Comparison of ENCODE assay signal across 10 cellular contexts in the genomic region with DNA sequence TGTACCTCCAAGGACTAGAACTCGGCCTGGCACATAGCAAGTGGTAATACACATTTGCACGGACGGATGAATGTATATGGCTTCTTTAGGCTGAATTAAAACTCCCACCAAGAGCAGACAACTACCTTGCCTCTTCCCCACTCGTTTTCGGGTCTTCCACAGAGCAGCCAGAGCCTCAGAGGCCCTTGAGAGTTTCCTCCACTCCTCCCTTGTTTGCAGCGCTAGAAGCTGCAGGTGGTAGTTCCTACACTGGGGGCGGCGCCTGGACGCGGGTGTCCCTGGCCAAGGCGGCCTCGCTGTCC. TPM values are rescaled to one million over a fixed set of nuclear protein-coding genes. Genes with fewer than 3 reads are reported as not detected.
DNase-seq lines count a peak whose midpoint lies in the region; TF ChIP-seq lines count a peak whose summit lies in the region.
"Had no signal": no experiment of that assay in that cellular context is flagged by ENCODE, and none has a peak within 500 bp of the region (broad histone marks: within the 10 kb centered on the region; RNA-seq: fewer than 3 reads in every experiment).

No MANE protein-coding gene starts in this region.

- H3K4me1 ChIP-seq in mucosa of rectum (ENCODE audit: control insufficient read depth in 2 of 2, insufficient read depth in 2 of 2, low read length in 2 of 2) = peaks cover 0 to 4% of the 10 kb centered on the region in 2 donors

- H3K27me3 Mint-ChIP-seq in dendritic cell treated with granulocyte-macrophage colony-stimulating factor and Interleukin-4, amounts not matched to agents 40 ng/mL and 50 ng/mL, for 4 days = peaks cover 54% of the 10 kb centered on the region
- peaks cover 60% of the 10 kb centered on the region for H3K27me3 Mint-ChIP-seq in type B pancreatic cell

- H3K4me3 Mint-ChIP-seq in dendritic cell treated with granulocyte-macrophage colony-stimulating factor and Interleukin-4, amounts not matched to agents 40 ng/mL and 50 ng/mL, for 4 days = peak overlapping the region; percentile 72
- peak overlapping the region; percentile 79 for H3K4me3 Mint-ChIP-seq in type B pancreatic cell
- H3K4me3 Mint-ChIP-seq: activated naive CD4-positive, alpha-beta T cell treated with anti-CD3 and anti-CD28 coated beads, Interleukin-2, amount 50 U/mL, for 24 hours; CD4-positive, alpha-beta T cell had no signal

- H3K36me3 ChIP-seq in mucosa of rectum (ENCODE audit: control insufficient read depth in 2 of 2, insufficient read depth in 2 of 2, low read length in 2 of 2) = no peaks in the 10 kb centered on the region

- H3K27ac ChIP-seq in mucosa of rectum (ENCODE audit: low read depth in 2 of 2, low read length in 2 of 2) = no peak overlapping the region

- H3K36me3 Mint-ChIP-seq in dendritic cell treated with granulocyte-macrophage colony-stimulating factor and Interleukin-4, amounts not matched to agents 40 ng/mL and 50 ng/mL, for 4 days (ENCODE audit: low read depth) = no peaks in the 10 kb centered on the region
- H3K36me3 Mint-ChIP-seq in type B pancreatic cell = no peaks in the 10 kb centered on the region
- H3K36me3 Mint-ChIP-seq: activated naive CD4-positive, alpha-beta T cell treated with anti-CD3 and anti-CD28 coated beads, Interleukin-2, amount 50 U/mL, for 24 hours had no signal

- H3K9me3 Mint-ChIP-seq in dendritic cell treated with granulocyte-macrophage colony-stimulating factor and Interleukin-4, amounts not matched to agents 40 ng/mL and 50 ng/mL, for 4 days = no peaks in the 10 kb centered on the region
- H3K9me3 Mint-ChIP-seq in type B pancreatic cell = no peaks in the 10 kb centered on the region
- H3K9me3 Mint-ChIP-seq: activated naive CD4-positive, alpha-beta T cell treated with anti-CD3 and anti-CD28 coated beads, Interleukin-2, amount 50 U/mL, for 24 hours; CD4-positive, alpha-beta T cell had no signal

- H3K27ac Mint-ChIP-seq in dendritic cell treated with granulocyte-macrophage colony-stimulating factor and Interleukin-4, amounts not matched to agents 40 ng/mL and 50 ng/mL, for 4 days = no peak overlapping the region
- no peak overlapping the region for H3K27ac Mint-ChIP-seq in type B pancreatic cell
- H3K27ac Mint-ChIP-seq: activated naive CD4-positive, alpha-beta T cell treated with anti-CD3 and anti-CD28 coated beads, Interleukin-2, amount 50 U/mL, for 24 hours; CD4-positive, alpha-beta T cell had no signal

- H3K9me3 ChIP-seq in mucosa of rectum (ENCODE audit: control insufficient read depth in 2 of 2, low read length in 2 of 2) = no peaks in the 10 kb centered on the region

- no peak overlapping the region for H3K9ac ChIP-seq in mucosa of rectum (ENCODE audit: low read depth in 1 of 2, low read length in 2 of 2)

- peaks cover 17% of the 10 kb centered on the region for H3K4me1 Mint-ChIP-seq in dendritic cell treated with granulocyte-macrophage colony-stimulating factor and Interleukin-4, amounts not matched to agents 40 ng/mL and 50 ng/mL, for 4 days (ENCODE audit: low read depth)
- peaks cover 13% of the 10 kb centered on the region for H3K4me1 Mint-ChIP-seq in type B pancreatic cell (ENCODE audit: unreplicated experiment)

- TF ChIP-seq CTCF in type B pancreatic cell (conservative IDR thresholded peaks at IDR 0.05) = no peak

- DNase-seq in activated T-cell treated with anti-CD3 and anti-CD28 coated beads, Interleukin-2, amount 50 U/mL, for 48 hours = peak; percentile 19 to 22
- DNase-seq in activated T-cell treated with anti-CD3 and anti-CD28 coated beads for 4 hours (no peak), type B pancreatic cell (ENCODE audit: extremely low spot score, unreplicated experiment) (no peak), NCI-H748 (lab: John Stamatoyannopoulos, UW; ENCODE audit: unreplicated experiment) (no peak), DMS79 (lab: John Stamatoyannopoulos, UW) (no peak), HuH-7 (ENCODE audit: low spot score) (no peak)
- DNase-seq: CD4-positive, alpha-beta T cell had no signal

- peaks cover 12 to 24% of the 10 kb centered on the region in 2 donors for H3K27me3 ChIP-seq in mucosa of rectum (ENCODE audit: control insufficient read depth in 2 of 2, insufficient read depth in 2 of 2, low read length in 2 of 2)

- intact Hi-C loops in dendritic cell treated with granulocyte-macrophage colony-stimulating factor and Interleukin-4, amounts not matched to agents 40 ng/mL and 50 ng/mL, for 4 days (cut with micrococcal nuclease) = loop anchor here (10.0 kb wide), 1 partner anchor 342 kb away; a partner anchor contains a TSS

- peak overlapping the region; percentile 49 to 59 for H3K4me3 ChIP-seq in mucosa of rectum (ENCODE audit: low read length in 2 of 2)

RNA-seq across cellular contexts. Expression of a gene that starts 10.2 kb away (rescaled TPM):
- 11.8 and 20.7 TPM in 2 replicates for total RNA-seq in type B pancreatic cell (ENCODE audit: low replicate concordance)
- total RNA-seq: CD4-positive, alpha-beta T cell had no signal

Comparison
In these comparisons a context has a peak if more than half of its experiments do, and no peak if none do; other contexts are left out.
1. DNase-seq: peak in activated T-cell treated with anti-CD3 and anti-CD28 coated beads, Interleukin-2, amount 50 U/mL, for 48 hours (2 of 2); none in activated T-cell treated with anti-CD3 and anti-CD28 coated beads for 4 hours (single experiment), type B pancreatic cell (single experiment), NCI-H748 (single experiment), DMS79 (single experiment) and HuH-7 (single experiment).